In genomic region chr7:139776486-139777303, GRCh38 we compare ENCODE assay signal across 8 cellular contexts. TPM values are rescaled to one million over a fixed set of nuclear protein-coding genes. Genes with fewer than 3 reads are reported as not detected.
A peak's percentile ranks its signal among the peaks of the same experiment; 100 is the strongest.
DNase-seq lines count a peak whose midpoint lies in the region; ATAC-seq and TF ChIP-seq lines count a peak whose summit lies in the region.

No MANE protein-coding gene starts in this region.

- no peak for ATAC-seq in GM21576 (IDR thresholded peaks at IDR 0.05; ENCODE audit: unreplicated experiment)

- H3K27ac ChIP-seq in neural cell (ENCODE audit: low read length) = peak overlapping the region; percentile 84

- H2AFZ ChIP-seq in neural cell (ENCODE audit: low read depth, low read length) = peak overlapping the region; percentile 43

- H3F3A ChIP-seq in neural cell (ENCODE audit: insufficient read depth, low read length, poor library complexity, severe bottlenecking) = no peaks in the 10 kb centered on the region

- TF ChIP-seq CTCF in fibroblast of villous mesenchyme (IDR thresholded peaks at IDR 0.05; ENCODE audit: insufficient read depth, low read depth, low read length) (no peak), neural cell (IDR thresholded peaks at IDR 0.05; ENCODE audit: poor library complexity, severe bottlenecking) (no peak)

- peak overlapping the region; percentile 87 for H3K4me3 ChIP-seq in GM08714 (ENCODE audit: low read length)
- peak overlapping the region; percentile 89 for H3K4me3 ChIP-seq in fibroblast of villous mesenchyme (ENCODE audit: low read depth, low read length)
- H3K4me3 ChIP-seq in neural cell (ENCODE audit: low read length) = peak overlapping the region; percentile 90

- no peaks in the 10 kb centered on the region for H3K36me3 ChIP-seq in neural cell (ENCODE audit: insufficient read depth, low read length)

- no peaks in the 10 kb centered on the region for H3K9me3 ChIP-seq in neural cell (ENCODE audit: low read length)

- DNase-seq in A172 (ENCODE audit: low spot score) (peak; percentile 16), NCI-H2227 treated with DMSO at 0.1 percent for 48 hours (lab: John Stamatoyannopoulos, UW) (peak; percentile 25), fibroblast of villous mesenchyme (ENCODE audit: low read depth) (peak; percentile 68), GM19240 (ENCODE audit: insufficient read length, low spot score) (no peak)
- peak; percentile 13 for DNase-seq in activated T-helper 9 cell treated with anti-CD3 and anti-CD28 coated beads, Interleukin-2, amount 50 U/mL, for 16 hours (ENCODE audit: low read depth)

- H3K27me3 ChIP-seq in neural cell (ENCODE audit: insufficient read depth, low read depth, low read length) = no peaks in the 10 kb centered on the region

- no peak for TF ChIP-seq EP300 in neural cell (conservative IDR thresholded peaks at IDR 0.05; ENCODE audit: poor library complexity, severe bottlenecking)

- H4K20me1 ChIP-seq in neural cell (ENCODE audit: insufficient read depth) = no peaks in the 10 kb centered on the region

- no peaks in the 10 kb centered on the region for H3K9me2 ChIP-seq in neural cell (ENCODE audit: insufficient read depth, low read length)

- peak overlapping the region; percentile 86 for H3K9ac ChIP-seq in neural cell (ENCODE audit: low read length)

- H3K79me2 ChIP-seq in neural cell (replicated peaks; ENCODE audit: insufficient read depth, low read length) = peaks cover 58% of the 10 kb centered on the region

- TF ChIP-seq RAD21 in neural cell (conservative IDR thresholded peaks at IDR 0.05) = peak; percentile 26

- peak overlapping the region; percentile 93 for H3K4me2 ChIP-seq in neural cell (ENCODE audit: low read length)

TF ChIP-seq in neural cell, 6 proteins besides CTCF, POLR2A, EP300 and RAD21:
- TF ChIP-seq TAF1 (IDR thresholded peaks at IDR 0.05; ENCODE audit: low read depth) (peak; percentile 53), SMC3 (conservative IDR thresholded peaks at IDR 0.05; ENCODE audit: poor library complexity) (no peak)

RNA-seq across cellular contexts. Expression of gene HIPK2, which starts 1.1 kb away (rescaled TPM):
- 3.6 and 4.0 TPM in 2 replicates for total RNA-seq in A172 (2014; rRNA removed; shearing (Covaris generic))
- total RNA-seq in fibroblast of villous mesenchyme = 7.1 and 7.3 TPM in 2 replicates
- 8.5 and 10.5 TPM in 2 replicates for polyA plus RNA-seq in neural cell
- 37.0 and 51.9 TPM in 2 replicates for polyA minus RNA-seq in neural cell

RNA-seq across cellular contexts. Expression of gene TBXAS1, which starts 52.4 kb away (rescaled TPM):
- 0.26 and 0.83 TPM in 2 replicates for total RNA-seq in A172 (2014; rRNA removed; shearing (Covaris generic))
- 0.32 TPM in 1 of 2 replicates, not detected in the other for total RNA-seq in fibroblast of villous mesenchyme
- polyA plus RNA-seq in neural cell = 0.93 and 2.8 TPM in 2 replicates
- 2.7 TPM in 1 of 2 replicates, not detected in the other for polyA minus RNA-seq in neural cell
